Comparison of ENCODE assay signal across 10 cellular contexts in the genomic region with DNA sequence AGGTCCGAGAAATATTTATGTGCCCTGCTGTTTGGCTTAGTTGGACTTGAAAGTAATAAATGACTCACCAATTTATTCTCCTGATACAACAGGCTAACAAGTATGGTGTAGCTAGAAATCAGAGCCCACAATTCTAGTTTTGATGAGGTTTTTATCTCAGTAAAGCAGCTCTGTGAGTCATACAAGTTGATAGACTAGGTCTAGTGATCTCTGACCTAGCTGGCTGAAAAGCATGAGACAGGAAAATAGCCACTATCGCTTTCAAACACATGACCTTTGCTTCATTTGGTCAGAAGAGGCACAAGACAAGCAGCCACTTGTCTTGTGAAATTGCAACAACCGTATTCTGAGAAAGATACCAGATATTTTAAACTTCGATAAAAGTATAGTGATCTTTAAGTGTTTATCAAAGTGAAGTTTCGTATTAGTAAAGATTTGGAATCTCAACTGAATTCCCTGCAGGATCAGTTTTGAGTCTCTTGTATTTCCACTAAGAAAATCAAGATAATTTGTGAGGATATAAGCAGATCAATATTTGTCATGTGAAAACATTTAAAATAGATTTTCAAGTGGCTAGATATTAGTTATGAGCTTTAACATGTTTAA.
DNase-seq lines count a peak whose midpoint lies in the region; ATAC-seq and TF ChIP-seq lines count a peak whose summit lies in the region.
"Had no signal": no experiment of that assay in that cellular context is flagged by ENCODE, and none has a peak within 500 bp of the region (broad histone marks: within the 10 kb centered on the region; RNA-seq: fewer than 3 reads in every experiment).

No MANE protein-coding gene starts in this region.

- no peak overlapping the region for H2BK5ac ChIP-seq in trophoblast cell (ENCODE audit: low read depth, low read length, poor library complexity)

- no peak overlapping the region for H3K18ac ChIP-seq in trophoblast cell (ENCODE audit: low read length)

- no peak overlapping the region for H2AFZ ChIP-seq in trophoblast cell (ENCODE audit: insufficient read depth, low read length, poor library complexity)

- no peak overlapping the region for H2BK12ac ChIP-seq in trophoblast cell (ENCODE audit: low read length)

- H3K4ac ChIP-seq in trophoblast cell (ENCODE audit: low read depth, low read length), result no peak overlapping the region

- in situ Hi-C loops in astrocyte of the spinal cord (cut with HindIII; ENCODE audit: low sequenced_read_pairs), result no loop called here

- H2BK120ac ChIP-seq in trophoblast cell (ENCODE audit: insufficient read depth, low read length, poor library complexity), result no peak overlapping the region

- no peak overlapping the region for H3K4me3 ChIP-seq in astrocyte of the spinal cord (ENCODE audit: low read depth, low read length)
- H3K4me3 ChIP-seq in trophoblast cell (ENCODE audit: low read depth, low read length), result no peak overlapping the region

- no peaks in the 10 kb centered on the region for H3K79me2 ChIP-seq in trophoblast cell (ENCODE audit: control insufficient read depth, insufficient read depth, low read length, poor library complexity)

- H3K4me2 ChIP-seq in trophoblast cell (ENCODE audit: low read length), result no peak overlapping the region

- no peaks in the 10 kb centered on the region for H3K27me3 ChIP-seq in trophoblast cell (ENCODE audit: insufficient read depth, low read length)

- no peak for TF ChIP-seq CTCF in astrocyte of the spinal cord (IDR thresholded peaks at IDR 0.05; ENCODE audit: low read depth, low read length)

- no peak overlapping the region for H3K9ac ChIP-seq in trophoblast cell (ENCODE audit: low read length)

- no peaks in the 10 kb centered on the region for H3K9me3 ChIP-seq in trophoblast cell (ENCODE audit: insufficient read depth, low read depth, low read length)

- ATAC-seq in GM18868 (IDR thresholded peaks at IDR 0.05; ENCODE audit: unreplicated experiment) (peak; percentile 90), HG03064 (IDR thresholded peaks at IDR 0.05; ENCODE audit: low read depth, unreplicated experiment) (peak; percentile 80), HG02678 (IDR thresholded peaks at IDR 0.05; ENCODE audit: unreplicated experiment) (no peak)

- no peak overlapping the region for H3K14ac ChIP-seq in trophoblast cell (ENCODE audit: low read length)

- DNase-seq in astrocyte of the spinal cord (ENCODE audit: low read depth, low spot score) (peak; percentile 2), trophoblast cell (peak; percentile 10 to 65), Kasumi-1 (lab: John Stamatoyannopoulos, UW) (no peak), NOMO-1 (lab: John Stamatoyannopoulos, UW; ENCODE audit: unreplicated experiment in 2 of 2) (no peak)
- DNase-seq in activated T-cell treated with anti-CD3 and anti-CD28 coated beads, Interleukin-2, amount 50 U/mL, for 48 hours, result no peak
- DNase-seq: activated CD4-positive, alpha-beta T cell treated with anti-CD3 and anti-CD28 coated beads, Interleukin-2, amount 50 U/mL, for 4 hours; NCI-H1105 treated with DMSO at 0.1 percent for 48 hours had no signal

- H3K36me3 ChIP-seq in trophoblast cell (ENCODE audit: control insufficient read depth in 1 of 2, insufficient read depth in 2 of 2, low read length in 2 of 2), result no peaks in the 10 kb centered on the region

- no peak overlapping the region for H3K23ac ChIP-seq in trophoblast cell (ENCODE audit: low read length)

- H4K8ac ChIP-seq in trophoblast cell (ENCODE audit: low read depth, low read length), result no peak overlapping the region

- H4K91ac ChIP-seq in trophoblast cell (ENCODE audit: low read depth, low read length), result no peak overlapping the region

- H2AK5ac ChIP-seq in trophoblast cell (ENCODE audit: low read length), result no peak overlapping the region

- H4K12ac ChIP-seq in trophoblast cell (ENCODE audit: low read depth, low read length), result no peak overlapping the region

- no CpG with 5 or more reads among the region's 5 CpGs for WGBS in trophoblast cell (ENCODE audit: extremely low coverage, insufficient coverage, insufficient read length)

- no peaks in the 10 kb centered on the region for H3K79me1 ChIP-seq in trophoblast cell (ENCODE audit: low read length)

- no peaks in the 10 kb centered on the region for H3K4me1 ChIP-seq in trophoblast cell (ENCODE audit: control insufficient read depth in 1 of 2, insufficient read depth in 2 of 2, low read length in 2 of 2)

- H3K27ac ChIP-seq in trophoblast cell (ENCODE audit: low read depth, low read length), result no peak overlapping the region

Comparison
In these comparisons a context has a peak if more than half of its experiments do, and no peak if none do; other contexts are left out.
1. DNase-seq: peak in astrocyte of the spinal cord (single experiment) and trophoblast cell (2 of 2); none in activated T-cell treated with anti-CD3 and anti-CD28 coated beads, Interleukin-2, amount 50 U/mL, for 48 hours (0 of 2), Kasumi-1 (0 of 2) and NOMO-1 (0 of 2).